22 cellular contexts compared by ENCODE assay signal in genomic region chr7:200290-200689, GRCh38. TPM values are rescaled to one million over a fixed set of nuclear protein-coding genes. Genes with fewer than 3 reads are reported as not detected.
DNase-seq lines count a peak whose midpoint lies in the region; ATAC-seq, FAIRE-seq and TF ChIP-seq lines count a peak whose summit lies in the region.
"Had no signal": no experiment of that assay in that cellular context is flagged by ENCODE, and none has a peak within 500 bp of the region (broad histone marks: within the 10 kb centered on the region; RNA-seq: fewer than 3 reads in every experiment).

No MANE protein-coding gene starts in this region.

- H3K9ac ChIP-seq in K562 (ENCODE audit: insufficient read depth in 1 of 2, low read depth in 2 of 2, low read length in 2 of 2), result no peak overlapping the region; a peak in 1 of 4 replicates
- H3K9ac ChIP-seq: BLaER1, GM23248, KMS-11 had no signal

- H3K79me2 ChIP-seq in K562 (ENCODE audit: control insufficient read depth, insufficient read depth, low read length), result no peaks in the 10 kb centered on the region

- no peaks in the 10 kb centered on the region for H3K4me1 Mint-ChIP-seq in CD4-positive, alpha-beta T cell (ENCODE audit: low read depth)
- H3K4me1 Mint-ChIP-seq in activated naive CD4-positive, alpha-beta T cell treated with anti-CD3 and anti-CD28 coated beads for 36 hours (ENCODE audit: low read depth), result no peaks in the 10 kb centered on the region

- no peak for TF ChIP-seq RAD21 in K562 (CRISPR knock-in tag; conservative IDR thresholded peaks at IDR 0.05 in 1 of 2, IDR thresholded peaks at IDR 0.05 in 1 of 2)

- ATAC-seq in K562 (peak; percentile 60), left ventricle myocardium superior (no peak), GM21825 (IDR thresholded peaks at IDR 0.05; ENCODE audit: unreplicated experiment) (no peak)
- ATAC-seq in CD4-positive, alpha-beta T cell (ENCODE audit: poor library complexity), result no peak
- ATAC-seq: CD8-positive, alpha-beta T cell had no signal

- TF ChIP-seq EP300 in K562 (IDR thresholded peaks at IDR 0.05; ENCODE audit: low read length), result no peak

- H3K36me3 ChIP-seq in K562 (ENCODE audit: control insufficient read depth, insufficient read depth, low read length), result no peaks in the 10 kb centered on the region

- BruUV-seq in K562 (replicated peaks; lab: Mats Ljungman, UMichigan), result no TSS peak

- H3K9me3 ChIP-seq in K562 (replicated peaks; ENCODE audit: control insufficient read depth, insufficient read depth, low read depth, low read length), result no peaks in the 10 kb centered on the region
- no peaks in the 10 kb centered on the region for H3K9me3 ChIP-seq in CD4-positive, alpha-beta T cell (ENCODE audit: control insufficient read depth, low read length)

- no peak overlapping the region for H3K4me3 Mint-ChIP-seq in CD4-positive, alpha-beta T cell
- no peak overlapping the region for H3K4me3 Mint-ChIP-seq in activated naive CD4-positive, alpha-beta T cell treated with anti-CD3 and anti-CD28 coated beads for 36 hours
- H3K4me3 Mint-ChIP-seq: CD8-positive, alpha-beta T cell had no signal

- peaks cover 26% of the 10 kb centered on the region for H4K20me1 ChIP-seq in K562 (replicated peaks; ENCODE audit: control insufficient read depth, insufficient read depth, low read length)

- CTCF ChIA-PET in K562 (lab: Yijun Ruan, JAX; ENCODE audit: low intra/inter-chr PET ratio), result no interaction called here
- CTCF ChIA-PET in CD4-positive, alpha-beta T cell (lab: Charles Lee), result no interaction called here
- CTCF ChIA-PET in activated naive CD4-positive, alpha-beta T cell treated with anti-CD3 and anti-CD28 coated beads for 36 hours (lab: Charles Lee), result interaction anchor here (0.6 to 0.9 kb wide), 2 partner anchors 63 to 64 kb away, joined by 3 to 5 read pairs; no protein-coding TSS in a partner anchor

- H3K4me1 ChIP-seq in K562 (replicated peaks in 1 of 2; ENCODE audit: control insufficient read depth in 2 of 2, insufficient read depth in 2 of 2, low read length in 2 of 2), result no peaks in the 10 kb centered on the region

- H3K27me3 Mint-ChIP-seq in CD4-positive, alpha-beta T cell, result peaks cover 20% of the 10 kb centered on the region
- peaks cover 10% of the 10 kb centered on the region for H3K27me3 Mint-ChIP-seq in activated naive CD4-positive, alpha-beta T cell treated with anti-CD3 and anti-CD28 coated beads for 36 hours (ENCODE audit: low read depth)

- H3K36me3 Mint-ChIP-seq in CD4-positive, alpha-beta T cell (ENCODE audit: low read depth), result no peaks in the 10 kb centered on the region
- H3K36me3 Mint-ChIP-seq in activated naive CD4-positive, alpha-beta T cell treated with anti-CD3 and anti-CD28 coated beads for 36 hours (ENCODE audit: low read depth), result no peaks in the 10 kb centered on the region
- H3K36me3 Mint-ChIP-seq: CD8-positive, alpha-beta T cell had no signal

- DNase-seq in K562 (ENCODE audit: extremely low read depth in 1 of 4, low spot score in 3 of 4), result no peak
- peak; percentile 44 for DNase-seq in iPS-NIHi11 (ENCODE audit: low spot score)
- no peak for DNase-seq in left ventricle myocardium superior
- DNase-seq in CD4-positive, alpha-beta T cell, result no peak
- no peak for DNase-seq in activated naive CD4-positive, alpha-beta T cell treated with anti-CD3 and anti-CD28 coated beads for 36 hours
- DNase-seq: CD8-positive, alpha-beta T cell; DMS153; GM23248; NCI-H1105; NCI-H146; NCI-H2029 treated with DMSO at 0.1 percent for 48 hours; NCI-H226; NCI-H510A treated with DMSO at 0.1 percent for 48 hours; NCI-H748 treated with DMSO at 0.1 percent for 48 hours; PC-9 had no signal

- FAIRE-seq in K562 (lab: Jason Lieb, UNC), result no peak
- FAIRE-seq: GM12891 had no signal

- TF ChIP-seq CTCF in K562 (IDR thresholded peaks at IDR 0.05 in 2 of 3, conservative IDR thresholded peaks at IDR 0.05 in 1 of 3; ENCODE audit: insufficient read depth in 2 of 3, low read depth in 1 of 3, low read length in 3 of 3), result 0 out of 6 replicates have a peak, but pooled peaks of 1 of the 3 experiments have one; percentile 28
- TF ChIP-seq CTCF in CD4-positive, alpha-beta T cell (IDR thresholded peaks at IDR 0.05), result no peak

- POLR2A ChIA-PET in K562 (lab: Yijun Ruan, JAX), result interaction anchor here (0.9 kb wide), 1 partner anchor 9 kb away, joined by 6 read pairs; no protein-coding TSS in a partner anchor
- POLR2A ChIA-PET in CD4-positive, alpha-beta T cell (lab: Charles Lee), result no interaction called here

- no peak overlapping the region for H2AFZ ChIP-seq in K562 (ENCODE audit: low read depth, low read length)
- H2AFZ ChIP-seq: GM23248, PC-9 had no signal

- no peaks in the 10 kb centered on the region for H3K9me3 Mint-ChIP-seq in CD4-positive, alpha-beta T cell
- H3K9me3 Mint-ChIP-seq in activated naive CD4-positive, alpha-beta T cell treated with anti-CD3 and anti-CD28 coated beads for 36 hours, result no peaks in the 10 kb centered on the region
- H3K9me3 Mint-ChIP-seq: CD8-positive, alpha-beta T cell had no signal

- in situ Hi-C loops in K562 (cut with MboI), result no loop called here

- no peak overlapping the region for H3K4me2 ChIP-seq in K562 (ENCODE audit: insufficient read depth, low read length)
- H3K4me2 ChIP-seq: BLaER1, KMS-11, PC-9 had no signal

- H3K27me3 ChIP-seq in K562 (ENCODE audit: control insufficient read depth in 2 of 2, insufficient read depth in 2 of 2, low read length in 2 of 2), result peaks cover 41 to 97% of the 10 kb centered on the region in 2 experiments
- peaks cover 4% of the 10 kb centered on the region for H3K27me3 ChIP-seq in CD4-positive, alpha-beta T cell (ENCODE audit: control insufficient read depth, insufficient read depth, low read length)

- intact Hi-C loops in K562 (cut with micrococcal nuclease) (no loop called here), left ventricle myocardium superior (cut with micrococcal nuclease) (no loop called here)
- intact Hi-C loops in CD4-positive, alpha-beta T cell (cut with DNase I, micrococcal nuclease), result no loop called here
- intact Hi-C loops in activated naive CD4-positive, alpha-beta T cell treated with anti-CD3 and anti-CD28 coated beads for 36 hours (cut with micrococcal nuclease), result no loop called here

- no peak overlapping the region for H3K27ac ChIP-seq in K562 (ENCODE audit: extremely low read depth, low read depth, low read length)
- H3K27ac ChIP-seq in CD4-positive, alpha-beta T cell (ENCODE audit: low read depth, low read length), result no peak overlapping the region
- H3K27ac ChIP-seq: BLaER1, GM23248, HL-60, KMS-11, PC-9 had no signal

- no peak for TF ChIP-seq POLR2A in K562 (conservative IDR thresholded peaks at IDR 0.05)

- no peak overlapping the region for H3K27ac Mint-ChIP-seq in CD4-positive, alpha-beta T cell
- H3K27ac Mint-ChIP-seq in activated naive CD4-positive, alpha-beta T cell treated with anti-CD3 and anti-CD28 coated beads for 36 hours, result no peak overlapping the region
- H3K27ac Mint-ChIP-seq: CD8-positive, alpha-beta T cell had no signal

- peaks cover 2% of the 10 kb centered on the region for H3K9me1 ChIP-seq in K562 (ENCODE audit: control insufficient read depth, insufficient read depth, low read length)

- WGBS in K562 (ENCODE audit: insufficient coverage, low coverage, missing lambda C conversion rate), result 0% methylated on average over 11 of the region's 11 CpGs

- no peak overlapping the region for H3K4me3 ChIP-seq in K562
- H3K4me3 ChIP-seq: BLaER1, GM23248, PC-9 had no signal

TF ChIP-seq in K562, 482 proteins besides CTCF, POLR2A, EP300 and RAD21:
- no peak for TF ChIP-seq E2F1 (CRISPR knock-in tag; IDR thresholded peaks at IDR 0.05)

RNA-seq across cellular contexts. Expression of gene FAM20C, which starts 7.9 kb away (rescaled TPM):
- polyA plus RNA-seq in PFSK-1 (2012; ENCODE audit: insufficient read length, low read depth), result 131 TPM
- total RNA-seq in K562 (2011; cell fraction: chromatin; rRNA removed; ENCODE audit: low replicate concordance), result not detected in 2 replicates
- total RNA-seq in K562 (2011; cell fraction: nucleolus; rRNA removed), result not detected in 2 replicates
- not detected in 2 replicates for total RNA-seq in K562 (2011; cell fraction: nucleoplasm; rRNA removed)
- total RNA-seq in K562 (2014; rRNA removed), result not detected in 2 replicates
- not detected in 2 replicates for total RNA-seq in K562 (2014; rRNA removed; fragmentation: Illumina TruSeq; extraction: Trizol)
- total RNA-seq in K562 (2015; rRNA removed; fragmentation: Illumina TruSeq; extraction: Trizol), result not detected in 2 replicates
- total RNA-seq in K562 (2021), result 0.09 and 0.20 TPM in 2 replicates
- not detected in 2 replicates for polyA plus RNA-seq in K562 (2011; rRNA removed)
- polyA plus RNA-seq in K562 (2011; cell fraction: cytosol; rRNA removed), result not detected in 2 replicates
- not detected in 2 replicates for polyA plus RNA-seq in K562 (2011; cell fraction: nucleus; rRNA removed)
- polyA plus RNA-seq in K562 (2012), result not detected in 2 replicates
- polyA plus RNA-seq in K562 (2014; fragmentation: Illumina TruSeq; extraction: Trizol), result not detected in 2 replicates
- not detected for polyA plus RNA-seq in K562 (2014; fragmentation: Nextera tagmentation; extraction: Ambion mirVana)
- not detected in 2 replicates for polyA plus RNA-seq in K562 (2014; rRNA removed)
- not detected in 2 replicates for polyA minus RNA-seq in K562 (2011; rRNA and poly(A)+ RNA removed)
- polyA minus RNA-seq in K562 (2011; cell fraction: cytosol; rRNA and poly(A)+ RNA removed), result 0.64 TPM in 1 of 2 replicates, not detected in the other
- polyA minus RNA-seq in K562 (2011; cell fraction: nucleus; rRNA and poly(A)+ RNA removed), result not detected in 2 replicates
- total RNA-seq in left ventricle myocardium superior, result 23.8 TPM
- 1 to 10 TPM; 1.3 to 1.7 TPM for total RNA-seq in CD4-positive, alpha-beta T cell
- under 1 TPM; 0.26 to 0.91 TPM for total RNA-seq in activated naive CD4-positive, alpha-beta T cell treated with anti-CD3 and anti-CD28 coated beads for 36 hours
- total RNA-seq: HT-29 had no signal
